1 cellular context compared by ENCODE assay signal in the genomic region with DNA sequence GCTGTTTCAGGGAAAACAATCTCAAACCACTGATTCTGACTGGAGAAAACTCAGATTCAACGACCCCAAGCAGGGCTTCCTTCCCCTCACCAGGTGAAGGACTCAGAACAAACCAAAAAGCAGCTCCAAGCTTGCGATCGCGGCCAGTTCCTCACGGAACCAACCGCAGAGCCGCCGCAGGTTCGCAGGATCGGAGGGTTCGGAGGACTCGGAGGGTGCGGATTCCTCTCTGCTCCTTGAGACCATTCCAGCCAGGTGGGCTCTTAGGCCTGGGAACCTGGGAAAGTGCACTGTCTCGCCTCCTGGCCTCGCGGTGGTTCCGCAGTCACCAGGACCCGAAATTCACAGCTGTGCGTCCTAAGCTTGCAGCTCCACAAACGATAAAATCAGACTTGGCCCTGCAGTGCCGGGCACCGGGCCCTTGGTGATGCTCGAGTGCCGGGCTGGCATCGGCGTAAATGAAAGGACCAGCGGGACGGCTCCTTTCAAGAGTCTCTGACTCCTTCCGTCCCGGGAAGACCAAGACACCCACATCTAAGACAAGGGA.
TF ChIP-seq lines count a peak whose summit lies in the region.

No MANE protein-coding gene starts in this region.

TF ChIP-seq in HepG2, 621 proteins besides CTCF, POLR2A, EP300 and RAD21 (continued from another document and continues in another):
- TF ChIP-seq, protein P1, sequence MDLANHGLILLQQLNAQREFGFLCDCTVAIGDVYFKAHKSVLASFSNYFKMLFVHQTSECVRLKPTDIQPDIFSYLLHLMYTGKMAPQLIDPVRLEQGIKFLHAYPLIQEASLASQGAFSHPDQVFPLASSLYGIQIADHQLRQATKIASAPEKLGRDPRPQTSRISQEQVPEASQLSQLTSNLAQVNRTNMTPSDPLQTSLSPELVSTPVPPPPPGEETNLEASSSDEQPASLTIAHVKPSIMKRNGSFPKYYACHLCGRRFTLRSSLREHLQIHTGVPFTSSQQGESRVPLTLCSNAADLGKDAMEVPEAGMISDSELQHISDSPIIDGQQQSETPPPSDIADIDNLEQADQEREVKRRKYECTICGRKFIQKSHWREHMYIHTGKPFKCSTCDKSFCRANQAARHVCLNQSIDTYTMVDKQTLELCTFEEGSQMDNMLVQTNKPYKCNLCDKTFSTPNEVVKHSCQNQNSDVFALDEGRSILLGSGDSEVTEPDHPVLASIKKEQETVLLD (CRISPR knock-in tag; IDR thresholded peaks at IDR 0.05; ENCODE audit: low read depth), result no peak
- TF ChIP-seq NKX3-1 (CRISPR knock-in tag; IDR thresholded peaks at IDR 0.05) (no peak), ARNT (IDR thresholded peaks at IDR 0.05) (no peak), SP2 (CRISPR knock-in tag; IDR thresholded peaks at IDR 0.05) (no peak), ZNF232 (CRISPR knock-in tag; IDR thresholded peaks at IDR 0.05; ENCODE audit: borderline replicate concordance) (no peak), ZNF7 (CRISPR knock-in tag; IDR thresholded peaks at IDR 0.05) (no peak; the same call in 1 of the 2 replicates), SMAD9 (CRISPR knock-in tag; IDR thresholded peaks at IDR 0.05) (no peak), DNMT3B (CRISPR knock-in tag; conservative IDR thresholded peaks at IDR 0.05) (peak; percentile 18; the same call in 1 of the 2 replicates), KAT7 (CRISPR knock-in tag; IDR thresholded peaks at IDR 0.05; ENCODE audit: borderline replicate concordance) (no peak), RBM22 (optimal IDR thresholded peaks at IDR 0.05; ENCODE audit: low read length) (no peak), ZNF576 (CRISPR knock-in tag; IDR thresholded peaks at IDR 0.05) (no peak), ZSCAN5A (CRISPR knock-in tag; IDR thresholded peaks at IDR 0.05; ENCODE audit: borderline replicate concordance) (no peak), ZNF335 (CRISPR knock-in tag; IDR thresholded peaks at IDR 0.05) (no peak; the same call in 1 of the 2 replicates), ZFP62 (CRISPR knock-in tag; IDR thresholded peaks at IDR 0.05) (no peak), SRSF4 (IDR thresholded peaks at IDR 0.05; ENCODE audit: low read depth, low read length, poor library complexity, severe bottlenecking) (no peak), MEIS2 (CRISPR knock-in tag; IDR thresholded peaks at IDR 0.05) (no peak), HOXD1 (CRISPR knock-in tag; IDR thresholded peaks at IDR 0.05) (no peak), ZBTB26 (CRISPR knock-in tag; IDR thresholded peaks at IDR 0.05; ENCODE audit: borderline replicate concordance) (no peak), LRRFIP1 (CRISPR knock-in tag; conservative IDR thresholded peaks at IDR 0.05) (no peak), TBP (CRISPR knock-in tag; IDR thresholded peaks at IDR 0.05) (no peak)
- TF ChIP-seq, protein P2, sequence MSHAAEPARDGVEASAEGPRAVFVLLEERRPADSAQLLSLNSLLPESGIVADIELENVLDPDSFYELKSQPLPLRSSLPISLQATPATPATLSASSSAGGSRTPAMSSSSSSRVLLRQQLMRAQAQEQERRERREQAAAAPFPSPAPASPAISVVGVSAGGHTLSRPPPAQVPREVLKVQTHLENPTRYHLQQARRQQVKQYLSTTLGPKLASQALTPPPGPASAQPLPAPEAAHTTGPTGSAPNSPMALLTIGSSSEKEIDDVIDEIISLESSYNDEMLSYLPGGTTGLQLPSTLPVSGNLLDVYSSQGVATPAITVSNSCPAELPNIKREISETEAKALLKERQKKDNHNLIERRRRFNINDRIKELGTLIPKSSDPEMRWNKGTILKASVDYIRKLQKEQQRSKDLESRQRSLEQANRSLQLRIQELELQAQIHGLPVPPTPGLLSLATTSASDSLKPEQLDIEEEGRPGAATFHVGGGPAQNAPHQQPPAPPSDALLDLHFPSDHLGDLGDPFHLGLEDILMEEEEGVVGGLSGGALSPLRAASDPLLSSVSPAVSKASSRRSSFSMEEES (CRISPR knock-in tag; IDR thresholded peaks at IDR 0.05), result no peak
- TF ChIP-seq, protein P3, sequence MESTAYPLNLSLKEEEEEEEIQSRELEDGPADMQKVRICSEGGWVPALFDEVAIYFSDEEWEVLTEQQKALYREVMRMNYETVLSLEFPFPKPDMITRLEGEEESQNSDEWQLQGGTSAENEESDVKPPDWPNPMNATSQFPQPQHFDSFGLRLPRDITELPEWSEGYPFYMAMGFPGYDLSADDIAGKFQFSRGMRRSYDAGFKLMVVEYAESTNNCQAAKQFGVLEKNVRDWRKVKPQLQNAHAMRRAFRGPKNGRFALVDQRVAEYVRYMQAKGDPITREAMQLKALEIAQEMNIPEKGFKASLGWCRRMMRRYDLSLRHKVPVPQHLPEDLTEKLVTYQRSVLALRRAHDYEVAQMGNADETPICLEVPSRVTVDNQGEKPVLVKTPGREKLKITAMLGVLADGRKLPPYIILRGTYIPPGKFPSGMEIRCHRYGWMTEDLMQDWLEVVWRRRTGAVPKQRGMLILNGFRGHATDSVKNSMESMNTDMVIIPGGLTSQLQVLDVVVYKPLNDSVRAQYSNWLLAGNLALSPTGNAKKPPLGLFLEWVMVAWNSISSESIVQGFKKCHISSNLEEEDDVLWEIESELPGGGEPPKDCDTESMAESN (CRISPR knock-in tag; conservative IDR thresholded peaks at IDR 0.05), result 0 out of 2 replicates have a peak, but pooled peaks have one; percentile 40
- TF ChIP-seq, protein P4, sequence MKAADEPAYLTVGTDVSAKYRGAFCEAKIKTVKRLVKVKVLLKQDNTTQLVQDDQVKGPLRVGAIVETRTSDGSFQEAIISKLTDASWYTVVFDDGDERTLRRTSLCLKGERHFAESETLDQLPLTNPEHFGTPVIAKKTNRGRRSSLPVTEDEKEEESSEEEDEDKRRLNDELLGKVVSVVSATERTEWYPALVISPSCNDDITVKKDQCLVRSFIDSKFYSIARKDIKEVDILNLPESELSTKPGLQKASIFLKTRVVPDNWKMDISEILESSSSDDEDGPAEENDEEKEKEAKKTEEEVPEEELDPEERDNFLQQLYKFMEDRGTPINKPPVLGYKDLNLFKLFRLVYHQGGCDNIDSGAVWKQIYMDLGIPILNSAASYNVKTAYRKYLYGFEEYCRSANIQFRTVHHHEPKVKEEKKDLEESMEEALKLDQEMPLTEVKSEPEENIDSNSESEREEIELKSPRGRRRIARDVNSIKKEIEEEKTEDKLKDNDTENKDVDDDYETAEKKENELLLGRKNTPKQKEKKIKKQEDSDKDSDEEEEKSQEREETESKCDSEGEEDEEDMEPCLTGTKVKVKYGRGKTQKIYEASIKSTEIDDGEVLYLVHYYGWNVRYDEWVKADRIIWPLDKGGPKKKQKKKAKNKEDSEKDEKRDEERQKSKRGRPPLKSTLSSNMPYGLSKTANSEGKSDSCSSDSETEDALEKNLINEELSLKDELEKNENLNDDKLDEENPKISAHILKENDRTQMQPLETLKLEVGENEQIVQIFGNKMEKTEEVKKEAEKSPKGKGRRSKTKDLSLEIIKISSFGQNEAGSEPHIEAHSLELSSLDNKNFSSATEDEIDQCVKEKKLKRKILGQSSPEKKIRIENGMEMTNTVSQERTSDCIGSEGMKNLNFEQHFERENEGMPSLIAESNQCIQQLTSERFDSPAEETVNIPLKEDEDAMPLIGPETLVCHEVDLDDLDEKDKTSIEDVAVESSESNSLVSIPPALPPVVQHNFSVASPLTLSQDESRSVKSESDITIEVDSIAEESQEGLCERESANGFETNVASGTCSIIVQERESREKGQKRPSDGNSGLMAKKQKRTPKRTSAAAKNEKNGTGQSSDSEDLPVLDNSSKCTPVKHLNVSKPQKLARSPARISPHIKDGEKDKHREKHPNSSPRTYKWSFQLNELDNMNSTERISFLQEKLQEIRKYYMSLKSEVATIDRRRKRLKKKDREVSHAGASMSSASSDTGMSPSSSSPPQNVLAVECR (CRISPR knock-in tag; IDR thresholded peaks at IDR 0.05; ENCODE audit: borderline replicate concordance), result peak; percentile 55; the same call in 1 of the 2 replicates
- TF ChIP-seq, protein P5, sequence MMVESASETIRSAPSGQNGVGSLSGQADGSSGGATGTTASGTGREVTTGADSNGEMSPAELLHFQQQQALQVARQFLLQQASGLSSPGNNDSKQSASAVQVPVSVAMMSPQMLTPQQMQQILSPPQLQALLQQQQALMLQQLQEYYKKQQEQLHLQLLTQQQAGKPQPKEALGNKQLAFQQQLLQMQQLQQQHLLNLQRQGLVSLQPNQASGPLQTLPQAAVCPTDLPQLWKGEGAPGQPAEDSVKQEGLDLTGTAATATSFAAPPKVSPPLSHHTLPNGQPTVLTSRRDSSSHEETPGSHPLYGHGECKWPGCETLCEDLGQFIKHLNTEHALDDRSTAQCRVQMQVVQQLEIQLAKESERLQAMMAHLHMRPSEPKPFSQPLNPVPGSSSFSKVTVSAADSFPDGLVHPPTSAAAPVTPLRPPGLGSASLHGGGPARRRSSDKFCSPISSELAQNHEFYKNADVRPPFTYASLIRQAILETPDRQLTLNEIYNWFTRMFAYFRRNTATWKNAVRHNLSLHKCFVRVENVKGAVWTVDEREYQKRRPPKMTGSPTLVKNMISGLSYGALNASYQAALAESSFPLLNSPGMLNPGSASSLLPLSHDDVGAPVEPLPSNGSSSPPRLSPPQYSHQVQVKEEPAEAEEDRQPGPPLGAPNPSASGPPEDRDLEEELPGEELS (CRISPR knock-in tag; IDR thresholded peaks at IDR 0.05), result no peak
- TF ChIP-seq, protein P6, sequence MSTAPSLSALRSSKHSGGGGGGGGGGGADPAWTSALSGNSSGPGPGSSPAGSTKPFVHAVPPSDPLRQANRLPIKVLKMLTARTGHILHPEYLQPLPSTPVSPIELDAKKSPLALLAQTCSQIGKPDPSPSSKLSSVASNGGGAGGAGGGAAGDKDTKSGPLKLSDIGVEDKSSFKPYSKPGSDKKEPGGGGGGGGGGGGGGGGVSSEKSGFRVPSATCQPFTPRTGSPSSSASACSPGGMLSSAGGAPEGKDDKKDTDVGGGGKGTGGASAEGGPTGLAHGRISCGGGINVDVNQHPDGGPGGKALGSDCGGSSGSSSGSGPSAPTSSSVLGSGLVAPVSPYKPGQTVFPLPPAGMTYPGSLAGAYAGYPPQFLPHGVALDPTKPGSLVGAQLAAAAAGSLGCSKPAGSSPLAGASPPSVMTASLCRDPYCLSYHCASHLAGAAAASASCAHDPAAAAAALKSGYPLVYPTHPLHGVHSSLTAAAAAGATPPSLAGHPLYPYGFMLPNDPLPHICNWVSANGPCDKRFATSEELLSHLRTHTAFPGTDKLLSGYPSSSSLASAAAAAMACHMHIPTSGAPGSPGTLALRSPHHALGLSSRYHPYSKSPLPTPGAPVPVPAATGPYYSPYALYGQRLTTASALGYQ (CRISPR knock-in tag; IDR thresholded peaks at IDR 0.05), result no peak
- TF ChIP-seq, protein P7, sequence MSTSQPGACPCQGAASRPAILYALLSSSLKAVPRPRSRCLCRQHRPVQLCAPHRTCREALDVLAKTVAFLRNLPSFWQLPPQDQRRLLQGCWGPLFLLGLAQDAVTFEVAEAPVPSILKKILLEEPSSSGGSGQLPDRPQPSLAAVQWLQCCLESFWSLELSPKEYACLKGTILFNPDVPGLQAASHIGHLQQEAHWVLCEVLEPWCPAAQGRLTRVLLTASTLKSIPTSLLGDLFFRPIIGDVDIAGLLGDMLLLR (CRISPR knock-in tag; IDR thresholded peaks at IDR 0.05), result 0 out of 2 replicates have a peak, but pooled peaks have one; percentile 59
